Comparison of ENCODE assay signal across 20 cellular contexts in genomic region chr9:7103382-7104170, GRCh38.
A peak's percentile ranks its signal among the peaks of the same experiment; 100 is the strongest.
DNase-seq lines count a peak whose midpoint lies in the region; ATAC-seq, FAIRE-seq and TF ChIP-seq lines count a peak whose summit lies in the region.
"Had no signal": no experiment of that assay in that cellular context is flagged by ENCODE, and none has a peak within 500 bp of the region (broad histone marks: within the 10 kb centered on the region; RNA-seq: fewer than 3 reads in every experiment).

No MANE protein-coding gene starts in this region.

- H4K8ac ChIP-seq in IMR-90 (ENCODE audit: low read depth in 2 of 2, low read length in 2 of 2) = no peak overlapping the region

- no peak overlapping the region for H2BK120ac ChIP-seq in IMR-90 (ENCODE audit: low read depth, low read length)

- H4K20me1 ChIP-seq in IMR-90 (ENCODE audit: insufficient read depth, low read length) = no peaks in the 10 kb centered on the region
- H4K20me1 ChIP-seq in PC-9 (ENCODE audit: insufficient read depth) = no peaks in the 10 kb centered on the region

- no peaks in the 10 kb centered on the region for H3K9me1 ChIP-seq in IMR-90 (ENCODE audit: insufficient read depth, low read length)

- H3K23ac ChIP-seq in IMR-90 (ENCODE audit: low read depth, low read length) = no peak overlapping the region

- in situ Hi-C loops in IMR-90 (cut with MboI; ENCODE audit: low sequenced_read_pairs) = no loop called here

- no peak for TF ChIP-seq POLR2A in A549 (IDR thresholded peaks at IDR 0.05; ENCODE audit: low read length)
- no peak for TF ChIP-seq POLR2A in IMR-90 (IDR thresholded peaks at IDR 0.05; ENCODE audit: low read depth, low read length)

- no peak overlapping the region for H3K4me2 ChIP-seq in A549
- H3K4me2 ChIP-seq in IMR-90 (ENCODE audit: low read depth, low read length) = no peak overlapping the region
- H3K4me2 ChIP-seq in PC-9 = no peak overlapping the region

- TF ChIP-seq CTCF in A549 (IDR thresholded peaks at IDR 0.05) (no peak), IMR-90 (conservative IDR thresholded peaks at IDR 0.05; ENCODE audit: low read depth, low read length) (no peak), bronchial epithelial cell (IDR thresholded peaks at IDR 0.05; ENCODE audit: insufficient read depth, low read length, severe bottlenecking) (no peak), PC-9 (conservative IDR thresholded peaks at IDR 0.05) (no peak)

- no peaks in the 10 kb centered on the region for H3K9me2 ChIP-seq in PC-9 (ENCODE audit: insufficient read depth)

- H3K36me3 ChIP-seq in IMR-90 (ENCODE audit: control insufficient read depth, insufficient read depth, low read length) (peaks cover 8% of the 10 kb centered on the region), bronchial epithelial cell (ENCODE audit: control insufficient read depth, insufficient read depth, low read length) (peaks cover 5% of the 10 kb centered on the region), PC-9 (ENCODE audit: low read depth) (no peaks in the 10 kb centered on the region)

- no peaks in the 10 kb centered on the region for H3K79me1 ChIP-seq in IMR-90 (ENCODE audit: low read depth in 1 of 2, low read length in 2 of 2)

- DNase-seq in A549 (ENCODE audit: low read depth in 1 of 2, low spot score in 1 of 2) (peak in 1 of 2 experiments; percentile 59), IMR-90 (peak; percentile 8), bronchial epithelial cell (ENCODE audit: low read depth) (peak; percentile 74), iPS-NIHi11 (ENCODE audit: low spot score) (peak; percentile 25), hepatic stellate cell (ENCODE audit: low spot score) (no peak), PC-9 (no peak)
- no peak for DNase-seq in activated CD4-positive, CD25-positive, alpha-beta regulatory T cell (lab: John Stamatoyannopoulos, UW)
- DNase-seq: activated CD4-positive, CD25-positive, alpha-beta regulatory T cell treated with anti-CD3 and anti-CD28 coated beads, Interleukin-2, amount 50 U/mL, for 72 hours; activated CD8-positive, alpha-beta memory T cell treated with anti-CD3 and anti-CD28 coated beads, Interleukin-2, amount 50 U/mL, for 4 hours; activated naive CD4-positive, alpha-beta T cell treated with anti-CD3 and anti-CD28 coated beads for 36 hours; esophagus squamous epithelium; GM23248; KBM-7; NCI-H1694 treated with DMSO at 0.1 percent for 48 hours; NCI-H510A treated with DMSO at 0.1 percent for 48 hours; nucleus accumbens; RPMI8226; stimulated activated naive CD4-positive, alpha-beta T cell treated with Interleukin-2 at 50 U/mL for 16 hours had no signal

- intact Hi-C loops in IMR-90 (cut with micrococcal nuclease) = no loop called here
- intact Hi-C loops in PC-9 (cut with micrococcal nuclease; ENCODE audit: unreplicated experiment) = no loop called here

- CTCF ChIA-PET in A549 (lab: Yijun Ruan, JAX) (no interaction called here), IMR-90 (lab: Yijun Ruan, JAX) (no interaction called here), PC-9 (lab: Charles Lee) (no interaction called here)

- H3K4ac ChIP-seq in IMR-90 (ENCODE audit: low read depth, low read length) = no peak overlapping the region

- no peak overlapping the region for H2AK5ac ChIP-seq in IMR-90 (ENCODE audit: low read depth, low read length)

- FAIRE-seq in A549 (lab: Jason Lieb, UNC) (no peak), bronchial epithelial cell (lab: Jason Lieb, UNC) (peak; percentile 40)

- H3K56ac ChIP-seq in IMR-90 (ENCODE audit: extremely low read depth, insufficient read depth, low read length) = no peak overlapping the region

- H3K14ac ChIP-seq in IMR-90 (replicated peaks; ENCODE audit: low read depth, low read length) = no peak overlapping the region

- no peak overlapping the region for H2BK5ac ChIP-seq in IMR-90 (ENCODE audit: low read depth, low read length, poor library complexity, severe bottlenecking)

- no peaks in the 10 kb centered on the region for H3K79me2 ChIP-seq in PC-9 (ENCODE audit: low read depth)

- TF ChIP-seq RAD21 in A549 (conservative IDR thresholded peaks at IDR 0.05 in 1 of 2, IDR thresholded peaks at IDR 0.05 in 1 of 2) (no peak), IMR-90 (IDR thresholded peaks at IDR 0.05; ENCODE audit: low read length) (no peak)

- BruUV-seq in IMR-90 (replicated peaks; lab: Mats Ljungman, UMichigan) (no TSS peak), PC-9 (replicated peaks; lab: Mats Ljungman, UMichigan) (no TSS peak)

- ATAC-seq in A549 (peak; percentile 59 to 83; a peak in 4 of 6 replicates), IMR-90 (ENCODE audit: low read depth) (no peak), GM18511 (IDR thresholded peaks at IDR 0.05; ENCODE audit: unreplicated experiment) (no peak)

- H2AK9ac ChIP-seq in IMR-90 (replicated peaks; ENCODE audit: low read depth, low read length, poor library complexity) = no peak overlapping the region

- TF ChIP-seq EP300 in A549 (IDR thresholded peaks at IDR 0.05) = no peak

- dilution Hi-C loops in IMR-90 (cut with HindIII; ENCODE audit: low sequenced_read_pairs, unreplicated experiment) = no loop called here

- H3K4me1 ChIP-seq in A549 = no peaks in the 10 kb centered on the region
- no peaks in the 10 kb centered on the region; the same call in 1 of the 2 replicates for H3K4me1 ChIP-seq in IMR-90 (ENCODE audit: control insufficient read depth, insufficient read depth, low read length)
- no peaks in the 10 kb centered on the region for H3K4me1 ChIP-seq in PC-9 (replicated peaks; ENCODE audit: insufficient read depth)
- H3K4me1 ChIP-seq: vagina had no signal

- H3K27ac ChIP-seq in A549 (no peak overlapping the region), IMR-90 (ENCODE audit: insufficient read depth, low read length) (no peak overlapping the region), PC-9 (no peak overlapping the region)
- H3K27ac ChIP-seq: esophagus squamous epithelium, GM23248, vagina had no signal

- no peaks in the 10 kb centered on the region for H3K27me3 ChIP-seq in IMR-90 (ENCODE audit: control insufficient read depth, insufficient read depth, low read length)
- H3K27me3 ChIP-seq in bronchial epithelial cell (ENCODE audit: control insufficient read depth, insufficient read depth, low read length) = no peaks in the 10 kb centered on the region
- no peaks in the 10 kb centered on the region for H3K27me3 ChIP-seq in PC-9 (ENCODE audit: insufficient read depth, low read depth)
- H3K27me3 ChIP-seq: esophagus squamous epithelium, vagina had no signal

- no peak overlapping the region for H3K9ac ChIP-seq in IMR-90 (ENCODE audit: low read depth, low read length)
- H3K9ac ChIP-seq: GM23248 had no signal

- H2BK15ac ChIP-seq in IMR-90 (ENCODE audit: low read depth, low read length) = no peak overlapping the region

- H3K9me3 ChIP-seq in A549 (no peaks in the 10 kb centered on the region), IMR-90 (ENCODE audit: control insufficient read depth, insufficient read depth, low read length) (peaks cover 2% of the 10 kb centered on the region; the same call in 1 of the 2 replicates), PC-9 (ENCODE audit: insufficient read depth, low read depth) (no peaks in the 10 kb centered on the region)
- H3K9me3 ChIP-seq: esophagus squamous epithelium, vagina had no signal

- WGBS in A549 (ENCODE audit: missing lambda C conversion rate) = 69% methylated on average over 13 of the region's 13 CpGs
- no CpG with 5 or more reads among the region's 13 CpGs for WGBS in IMR-90 (ENCODE audit: extremely low coverage in 2 of 2, insufficient read length in 1 of 2), 2 experiments

- H3F3A ChIP-seq in PC-9 (ENCODE audit: insufficient read depth, low read depth) = no peaks in the 10 kb centered on the region

- H3K18ac ChIP-seq in IMR-90 (ENCODE audit: low read depth, low read length) = no peak overlapping the region

- H2BK20ac ChIP-seq in IMR-90 (ENCODE audit: low read depth, low read length) = no peak overlapping the region

- no peak overlapping the region for H3K4me3 ChIP-seq in A549
- no peak overlapping the region for H3K4me3 ChIP-seq in IMR-90 (ENCODE audit: insufficient read depth, low read depth, low read length)
- no peak overlapping the region for H3K4me3 ChIP-seq in bronchial epithelial cell (ENCODE audit: low read depth, low read length)
- no peak overlapping the region for H3K4me3 ChIP-seq in PC-9
- H3K4me3 ChIP-seq: esophagus squamous epithelium, GM23248, vagina had no signal

- H4K5ac ChIP-seq in IMR-90 (ENCODE audit: low read depth, low read length) = no peak overlapping the region

- no peak overlapping the region for H4K91ac ChIP-seq in IMR-90 (ENCODE audit: insufficient read depth, low read depth, low read length)

- H2AFZ ChIP-seq in IMR-90 (replicated peaks; ENCODE audit: low read length, poor library complexity) (no peak overlapping the region), PC-9 (no peak overlapping the region)
- H2AFZ ChIP-seq: GM23248 had no signal

- POLR2A ChIA-PET in A549 (lab: Yijun Ruan, JAX) = no interaction called here
- POLR2A ChIA-PET in IMR-90 (lab: Charles Lee; ENCODE audit: unreplicated experiment) = interaction anchor here (0.6 kb wide), 1 partner anchor 1387 kb away, joined by 4 read pairs; no protein-coding TSS in a partner anchor
- POLR2A ChIA-PET in PC-9 (lab: Charles Lee; ENCODE audit: unreplicated experiment) = no interaction called here

TF ChIP-seq in A549, 52 proteins besides CTCF, POLR2A, EP300 and RAD21 (continues in another document):
- TF ChIP-seq GATA3 (IDR thresholded peaks at IDR 0.05; ENCODE audit: borderline replicate concordance) (0 out of 2 replicates have a peak, but pooled peaks have one; percentile 38), CEBPB (IDR thresholded peaks at IDR 0.05) (0 out of 4 replicates have a peak, but pooled peaks of 1 of the 2 experiments have one; percentile 10), FOSB (CRISPR knock-in tag; IDR thresholded peaks at IDR 0.05) (no peak)

TF ChIP-seq in IMR-90, 13 proteins besides CTCF, POLR2A, EP300 and RAD21:
- no peak for TF ChIP-seq MAZ (IDR thresholded peaks at IDR 0.05; ENCODE audit: borderline replicate concordance, low read depth, low read length)
- no peak for TF ChIP-seq FOS (IDR thresholded peaks at IDR 0.05; ENCODE audit: low read depth, low read length)
TF ChIP-seq in IMR-90: peak in this region for 0.

Comparison
In these comparisons a context has a peak if more than half of its experiments do, and no peak if none do; other contexts are left out.
1. ATAC-seq: peak in A549 (2 of 2); none in IMR-90 (single experiment) and GM18511 (single experiment).
2. DNase-seq: peak in IMR-90 (single experiment), bronchial epithelial cell (single experiment) and iPS-NIHi11 (single experiment); none in hepatic stellate cell (single experiment), PC-9 (0 of 2) and activated CD4-positive, CD25-positive, alpha-beta regulatory T cell (0 of 4).